In the genomic region with DNA sequence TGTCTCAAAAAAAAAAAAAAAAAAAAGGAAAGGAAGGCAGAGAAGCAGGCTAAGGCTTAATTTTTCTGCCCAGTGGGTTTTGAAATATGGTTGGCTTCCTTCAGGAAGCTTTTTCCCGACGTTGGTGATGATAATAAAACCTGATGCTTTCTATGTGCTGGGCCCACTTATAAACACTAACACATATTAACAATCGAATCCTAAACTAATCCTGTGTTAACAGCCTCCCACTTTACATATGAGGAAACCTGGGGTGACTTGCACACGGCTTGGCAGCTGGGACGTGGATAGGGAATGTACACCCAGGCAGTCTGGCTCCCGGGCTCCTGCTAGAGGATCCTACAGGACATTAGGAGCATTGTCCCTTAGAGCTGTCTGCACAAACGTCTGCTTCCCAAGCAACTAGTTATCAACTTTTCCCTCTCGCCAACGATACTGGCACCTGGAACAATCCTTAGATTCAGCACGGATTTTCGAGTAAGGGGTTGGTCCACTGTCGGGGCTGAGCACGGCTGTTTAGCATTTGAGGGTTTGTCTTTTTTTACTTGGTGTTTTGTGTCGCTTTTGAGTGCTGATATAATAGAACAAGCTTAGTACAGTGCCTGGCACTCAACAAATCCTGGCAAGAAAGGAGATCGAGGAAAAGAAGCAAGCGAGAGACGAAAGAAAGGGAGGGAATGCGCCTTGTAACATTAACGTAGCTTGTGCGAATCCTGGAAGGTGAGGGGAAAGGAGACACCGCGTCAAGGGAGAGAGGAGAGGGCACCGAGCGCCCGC, we compare ENCODE assay signal across 8 cellular contexts. TPM values are rescaled to one million over a fixed set of nuclear protein-coding genes. Genes with fewer than 3 reads are reported as not detected.
DNase-seq lines count a peak whose midpoint lies in the region; ATAC-seq and TF ChIP-seq lines count a peak whose summit lies in the region.

No MANE protein-coding gene starts in this region.

- H3K23ac ChIP-seq in H9 (ENCODE audit: insufficient read length, low read depth, low read length): no peak overlapping the region

- ATAC-seq in esophagus mucosa: peak; percentile 35
- ATAC-seq in naive B cell (ENCODE audit: low read depth in 2 of 2): peak; percentile 1 to 2

- peak; percentile 13; the same call in 1 of the 2 replicates for TF ChIP-seq RAD21 in SK-N-SH (IDR thresholded peaks at IDR 0.05; ENCODE audit: low read length)

- H3K9ac ChIP-seq in H9 (ENCODE audit: extremely low read depth, insufficient read length, low read length) (no peak overlapping the region), Karpas-422 (ENCODE audit: low read length) (peak overlapping the region; percentile 58), SK-N-SH (peak overlapping the region; percentile 38; the same call in 1 of the 2 replicates)

- H3K9me3 Mint-ChIP-seq in H9 (peaks cover 4 to 5% of the 10 kb centered on the region in 2 experiments; a peak in 3 of 5 replicates), naive B cell (peaks cover 0 to 2% (median 0%) of the 10 kb centered on the region in 7 donors)

- peaks cover 3% of the 10 kb centered on the region for H3K79me1 ChIP-seq in H9 (ENCODE audit: insufficient read depth, low read depth, low read length, poor library complexity, severe bottlenecking)

- TF ChIP-seq EP300 in SK-N-SH (IDR thresholded peaks at IDR 0.05; ENCODE audit: borderline replicate concordance in 1 of 2, low read depth in 1 of 2, low read length in 1 of 2): no peak

- H3K4me2 ChIP-seq in H9 (ENCODE audit: insufficient read depth, insufficient read length, low read length): peak overlapping the region; percentile 59
- H3K4me2 ChIP-seq in Karpas-422 (ENCODE audit: low read depth, low read length, poor library complexity, severe bottlenecking): peak overlapping the region; percentile 76
- H3K4me2 ChIP-seq in SK-N-SH: peak overlapping the region; percentile 92

- H3K14ac ChIP-seq in H9 (ENCODE audit: insufficient read depth, low read length): no peak overlapping the region

- H3K27me3 ChIP-seq in H9 (ENCODE audit: insufficient read depth, low read length) (no peaks in the 10 kb centered on the region), Karpas-422 (ENCODE audit: low read length) (no peaks in the 10 kb centered on the region), SK-N-SH (ENCODE audit: insufficient read depth) (no peaks in the 10 kb centered on the region)

- H2AK5ac ChIP-seq in H9 (ENCODE audit: insufficient read length, low read length): no peak overlapping the region

- H3F3A ChIP-seq in SK-N-SH (replicated peaks; ENCODE audit: insufficient read depth): peaks cover 3% of the 10 kb centered on the region

- H3K4me3 Mint-ChIP-seq in H9: peak overlapping the region; percentile 87 to 92
- peak overlapping the region; percentile 87 to 97 (median 94) for H3K4me3 Mint-ChIP-seq in naive B cell

- no peak overlapping the region for H2BK120ac ChIP-seq in H9 (ENCODE audit: low read depth, low read length, poor library complexity, severe bottlenecking)

- no peaks in the 10 kb centered on the region for H3K36me3 ChIP-seq in Karpas-422 (ENCODE audit: insufficient read depth, low read length)
- no peaks in the 10 kb centered on the region for H3K36me3 ChIP-seq in SK-N-SH (replicated peaks in 1 of 2; ENCODE audit: control insufficient read depth in 1 of 2, insufficient read depth in 2 of 2, low read length in 1 of 2)

- H4K8ac ChIP-seq in H9 (replicated peaks; ENCODE audit: insufficient read length, low read depth, low read length): no peak overlapping the region

- POLR2A ChIA-PET in SK-N-SH (lab: Yijun Ruan, JAX): no interaction called here

- H3K27ac Mint-ChIP-seq in H9: peak overlapping the region; percentile 37 to 92 (median 87); a peak in 6 of 7 replicates
- peak overlapping the region in 4 of 6 donors; percentile 2 to 91 (median 64) for H3K27ac Mint-ChIP-seq in naive B cell

- peak overlapping the region; percentile 63 for H3K4me3 ChIP-seq in Karpas-422 (ENCODE audit: low read length)
- H3K4me3 ChIP-seq in SK-N-SH (ENCODE audit: low read depth in 2 of 2, low read length in 1 of 2): peak overlapping the region; percentile 88 to 91

- H3K23me2 ChIP-seq in H9 (ENCODE audit: insufficient read length, low read depth, low read length, poor library complexity, severe bottlenecking): peaks cover 8% of the 10 kb centered on the region

- WGBS in H9 (ENCODE audit: extremely low coverage, insufficient read length, low lambda C conversion rate): no CpG with 5 or more reads among the region's 25 CpGs
- WGBS in SK-N-SH (ENCODE audit: low lambda C conversion rate): 2% methylated on average over 20 of the region's 25 CpGs

- peak; percentile 13 for DNase-seq in NCI-H1436 (lab: John Stamatoyannopoulos, UW)
- no peak for DNase-seq in NCI-H1436 treated with DMSO at 0.1 percent for 48 hours (lab: John Stamatoyannopoulos, UW)
- no peak for DNase-seq in H9
- DNase-seq in Karpas-422: no peak
- peak; percentile 70 for DNase-seq in SK-N-SH
- DNase-seq in naive B cell: no peak
- DNase-seq in NCI-H1048 (lab: John Stamatoyannopoulos, UW): no peak

- no peak overlapping the region for H4K91ac ChIP-seq in H9 (ENCODE audit: insufficient read length, low read depth, low read length)

- H2BK5ac ChIP-seq in H9 (ENCODE audit: insufficient read length, low read length): no peak overlapping the region

- H3K4ac ChIP-seq in H9 (ENCODE audit: low read depth, low read length): no peak overlapping the region

- peaks cover 5% of the 10 kb centered on the region; the same call in 1 of the 2 replicates for H3K4me1 ChIP-seq in H9 (ENCODE audit: insufficient read depth, low read length)
- H3K4me1 ChIP-seq in Karpas-422 (ENCODE audit: low read length): peaks cover 20% of the 10 kb centered on the region
- peaks cover 0 to 6% of the 10 kb centered on the region in 2 experiments; a peak in 2 of 4 replicates for H3K4me1 ChIP-seq in SK-N-SH (ENCODE audit: control insufficient read depth in 1 of 2, insufficient read depth in 2 of 2, low read depth in 1 of 2, low read length in 1 of 2)

- H2BK12ac ChIP-seq in H9 (ENCODE audit: insufficient read length, low read depth, low read length): no peak overlapping the region

- no peak overlapping the region for H3K18ac ChIP-seq in H9 (ENCODE audit: insufficient read length, low read depth, low read length)

- TF ChIP-seq CTCF in H9 (conservative IDR thresholded peaks at IDR 0.05): no peak
- peak; percentile 20; the same call in 1 of the 2 replicates for TF ChIP-seq CTCF in SK-N-SH (IDR thresholded peaks at IDR 0.05)

- H4K5ac ChIP-seq in H9 (ENCODE audit: insufficient read length, low read depth, low read length): no peak overlapping the region

- H4K20me1 ChIP-seq in H9 (ENCODE audit: control insufficient read depth, insufficient read depth, insufficient read length): no peaks in the 10 kb centered on the region
- no peaks in the 10 kb centered on the region for H4K20me1 ChIP-seq in Karpas-422 (ENCODE audit: insufficient read depth, low read depth, low read length)
- H4K20me1 ChIP-seq in SK-N-SH (ENCODE audit: insufficient read depth): no peaks in the 10 kb centered on the region

- H2BK15ac ChIP-seq in H9 (ENCODE audit: low read depth, low read length): no peak overlapping the region

- H2BK20ac ChIP-seq in H9 (ENCODE audit: low read depth, low read length, poor library complexity, severe bottlenecking): no peak overlapping the region

- H3T11ph ChIP-seq in H9 (ENCODE audit: low read length): no peak overlapping the region

- no peak overlapping the region for H3K56ac ChIP-seq in H9 (ENCODE audit: insufficient read length, low read depth, low read length)

- peaks cover 3% of the 10 kb centered on the region; the same call in 1 of the 2 replicates for H3K27me3 Mint-ChIP-seq in H9 (ENCODE audit: low read depth)
- H3K27me3 Mint-ChIP-seq in naive B cell: peaks cover 9 to 20% (median 16%) of the 10 kb centered on the region in 3 donors

- peaks cover 1% of the 10 kb centered on the region; the same call in 1 of the 2 replicates for H3K79me2 ChIP-seq in H9 (ENCODE audit: insufficient read depth, low read length)
- H3K79me2 ChIP-seq in Karpas-422 (ENCODE audit: low read length): peaks cover 30% of the 10 kb centered on the region
- H3K79me2 ChIP-seq in SK-N-SH (ENCODE audit: insufficient read depth): peaks cover 6% of the 10 kb centered on the region; the same call in 1 of the 2 replicates

- peaks cover 27 to 28% of the 10 kb centered on the region in 2 experiments for H3K4me1 Mint-ChIP-seq in H9
- peaks cover 12 to 22% (median 17%) of the 10 kb centered on the region in 3 donors for H3K4me1 Mint-ChIP-seq in naive B cell

- peaks cover 0 to 5% (median 5%) of the 10 kb centered on the region in 3 experiments; a peak in 4 of 7 replicates for H3K36me3 Mint-ChIP-seq in H9 (ENCODE audit: insufficient read depth in 1 of 3, low read depth in 3 of 3)
- peaks cover 0 to 5% of the 10 kb centered on the region in 2 donors for H3K36me3 Mint-ChIP-seq in naive B cell

- H3K27ac ChIP-seq in H9 (ENCODE audit: insufficient read length, low read depth, low read length) (no peak overlapping the region), Karpas-422 (ENCODE audit: low read length) (no peak overlapping the region), SK-N-SH (ENCODE audit: low read depth in 2 of 2, low read length in 1 of 2) (peak overlapping the region in 1 of 2 experiments; percentile 43; a peak in 1 of 4 replicates)

- H3K9me3 ChIP-seq in H9 (ENCODE audit: control insufficient read depth, low read depth, low read length): no peaks in the 10 kb centered on the region
- no peaks in the 10 kb centered on the region for H3K9me3 ChIP-seq in Karpas-422 (ENCODE audit: low read length)
- no peaks in the 10 kb centered on the region for H3K9me3 ChIP-seq in SK-N-SH

- H2AFZ ChIP-seq in H9 (ENCODE audit: low read length) (no peak overlapping the region), Karpas-422 (ENCODE audit: low read length) (peak overlapping the region; percentile 90), SK-N-SH (ENCODE audit: low read depth) (peak overlapping the region; percentile 97)

- H3K9me2 ChIP-seq in Karpas-422 (replicated peaks; ENCODE audit: insufficient read depth, low read length) (no peaks in the 10 kb centered on the region), SK-N-SH (no peaks in the 10 kb centered on the region)

- CTCF ChIA-PET in SK-N-SH (lab: Yijun Ruan, JAX): interaction anchor here (0.7 to 2.3 kb wide), 3 partner anchors 10 to 265 kb away, joined by 3 to 11 read pairs (median 5); no protein-coding TSS in a partner anchor

RNA-seq across cellular contexts. Expression of gene KIZ, which starts 0.6 kb away (rescaled TPM):
- 29.3 and 41.0 TPM in 2 replicates for total RNA-seq in H9 (2021)
- total RNA-seq in Karpas-422 (2014; rRNA removed; shearing (Covaris generic); ENCODE audit: low replicate concordance): 22.1 and 23.0 TPM in 2 replicates
- 3.9 and 5.5 TPM in 2 replicates for polyA plus RNA-seq in SK-N-SH (2012; rRNA removed)
- 4.6 and 5.3 TPM in 2 replicates for polyA plus RNA-seq in SK-N-SH (2012; cell fraction: cytosol; rRNA removed)
- polyA plus RNA-seq in SK-N-SH (2012; cell fraction: nucleus; rRNA removed): 11.3 and 13.8 TPM in 2 replicates
- total RNA-seq in esophagus mucosa: 17.7 TPM
- polyA plus RNA-seq in naive B cell (ENCODE audit: low read depth in 6 of 6): 10 to 100 TPM; 17.7 to 22.7 (median 19.1) TPM

RNA-seq across cellular contexts. Expression of gene LINC00237, which starts 19.1 kb away (rescaled TPM):
- total RNA-seq in H9 (2021) (0.24 and 0.90 TPM in 2 replicates), esophagus mucosa (not detected)
- total RNA-seq in Karpas-422 (2014; rRNA removed; shearing (Covaris generic); ENCODE audit: low replicate concordance): 0.14 TPM in 1 of 2 replicates, not detected in the other
- polyA plus RNA-seq in SK-N-SH (2012; rRNA removed) (not detected in 2 replicates), naive B cell (ENCODE audit: low read depth in 6 of 6) (under 1 TPM in 2 of 6 donors, not detected in 4; 0.29 to 0.70 TPM)
- not detected in 2 replicates for polyA plus RNA-seq in SK-N-SH (2012; cell fraction: cytosol; rRNA removed)
- polyA plus RNA-seq in SK-N-SH (2012; cell fraction: nucleus; rRNA removed): not detected in 2 replicates

Comparison
In these comparisons a context has a peak if more than half of its experiments do, and no peak if none do; other contexts are left out.
1. DNase-seq: peak in NCI-H1436 (single experiment) and SK-N-SH (single experiment); none in NCI-H1436 treated with DMSO at 0.1 percent for 48 hours (single experiment), H9 (single experiment), Karpas-422 (single experiment), naive B cell (single experiment) and NCI-H1048 (single experiment).
2. Peak in every context shown above with its lines, with median percentiles within 50 percentile points of each other: H3K4me2 ChIP-seq.